ENCODE assay signal across 7 cellular contexts in genomic region chr6:69796081-69796626, GRCh38. TPM values are rescaled to one million over a fixed set of nuclear protein-coding genes. Genes with fewer than 3 reads are reported as not detected.
DNase-seq lines count a peak whose midpoint lies in the region; ATAC-seq, FAIRE-seq and TF ChIP-seq lines count a peak whose summit lies in the region.

No MANE protein-coding gene starts in this region.

- peak overlapping the region; percentile 92 for H3K9ac ChIP-seq in GM23248

- no peaks in the 10 kb centered on the region for H3K9me2 ChIP-seq in GM23248 (ENCODE audit: insufficient read depth)

- H3K27me3 ChIP-seq in GM06990 (replicated peaks; ENCODE audit: control insufficient read depth, insufficient read depth, low read length) (no peaks in the 10 kb centered on the region), GM23248 (replicated peaks; ENCODE audit: insufficient read depth) (no peaks in the 10 kb centered on the region), MG63 (no peaks in the 10 kb centered on the region)

- H3K4me2 ChIP-seq in GM23248 (ENCODE audit: unreplicated experiment): peak overlapping the region; percentile 96

- no peaks in the 10 kb centered on the region for H3F3A ChIP-seq in GM23248 (ENCODE audit: insufficient read depth)

- H3K27ac Mint-ChIP-seq in T-cell: peak overlapping the region; percentile 91 to 93

- DNase-seq in GM06990 (ENCODE audit: extremely low read depth, insufficient read length) (no peak), GM23248 (peak; percentile 62), MG63 (no peak), T-cell (peak in 32 of 34 experiments; percentile 17 to 73 (median 58)), left lobe of liver (ENCODE audit: low spot score) (peak; percentile 69)
- DNase-seq in stimulated activated naive CD4-positive, alpha-beta T cell (lab: John Stamatoyannopoulos, UW): peak in 5 of 6 experiments; percentile 52 to 74 (median 65)

- peaks cover 44% of the 10 kb centered on the region for H3K79me2 ChIP-seq in GM23248 (ENCODE audit: insufficient read depth)

- H3K4me3 Mint-ChIP-seq in T-cell: peak overlapping the region; percentile 89 to 94 (median 93)

- no peaks in the 10 kb centered on the region for H3K27me3 Mint-ChIP-seq in T-cell

- in situ Hi-C loops in GM23248 (cut with MboI): no loop called here

- H3K4me3 ChIP-seq in GM06990 (replicated peaks; ENCODE audit: low read depth, low read length) (peak overlapping the region; percentile 93), GM23248 (peak overlapping the region; percentile 86), MG63 (peak overlapping the region; percentile 67)

- CTCF ChIA-PET in T-cell (lab: Charles Lee): interaction anchor here (0.6 to 2.8 kb wide), 14 partner anchors 11 to 871 kb away, joined by 3 to 34 read pairs (median 4); partner anchors contain the start of genes COL19A1 (in 1 of the 2), FAM135A (in 1 of the 2), SDHAF4 (in 1 of the 2) and SMAP1 (in 1 of the 2)

- no peak for TF ChIP-seq CTCF in GM06990 (IDR thresholded peaks at IDR 0.05; ENCODE audit: insufficient read depth, low read length, poor library complexity, severe bottlenecking)

- WGBS in GM23248 (ENCODE audit: low coverage in 1 of 2, low lambda C conversion rate in 2 of 2, missing lambda C conversion rate in 2 of 2), 2 experiments: 2% methylated on average over 16 to 17 of the region's 19 CpGs

- H3K36me3 ChIP-seq in GM06990 (ENCODE audit: control insufficient read depth, insufficient read depth, low read length): no peaks in the 10 kb centered on the region
- H3K36me3 ChIP-seq in GM23248 (ENCODE audit: low read depth): no peaks in the 10 kb centered on the region
- H3K36me3 ChIP-seq in MG63: no peaks in the 10 kb centered on the region

- no peaks in the 10 kb centered on the region for H3K9me3 Mint-ChIP-seq in T-cell

- H3K27ac ChIP-seq in GM23248: peak overlapping the region; percentile 63

- H2AFZ ChIP-seq in GM23248: peak overlapping the region; percentile 91

- H3K36me3 Mint-ChIP-seq in T-cell: no peaks in the 10 kb centered on the region

- H3K4me1 ChIP-seq in GM23248 (ENCODE audit: insufficient read depth): peaks cover 6% of the 10 kb centered on the region

- ATAC-seq in T-cell (replicated peaks in 1 of 4): peak; percentile 14 to 65 (median 31)
- ATAC-seq in left lobe of liver: peak; percentile 71

- no peaks in the 10 kb centered on the region for H4K20me1 ChIP-seq in GM23248 (ENCODE audit: insufficient read depth)

- H3K4me1 Mint-ChIP-seq in T-cell: peaks cover 55 to 58% (median 57%) of the 10 kb centered on the region in 3 donors

- no peaks in the 10 kb centered on the region for H3K9me3 ChIP-seq in GM23248 (ENCODE audit: low read depth)
- no peaks in the 10 kb centered on the region for H3K9me3 ChIP-seq in MG63

- POLR2A ChIA-PET in T-cell (lab: Charles Lee): interaction anchor here (0.6 to 1.0 kb wide), 7 partner anchors 10 to 1032 kb away, joined by 3 to 13 read pairs (median 5); no protein-coding TSS in a partner anchor

- peak; percentile 38 for FAIRE-seq in colon (lab: Jason Lieb, UNC)

RNA-seq across cellular contexts. Expression of gene LMBRD1, which starts 0.7 kb away (rescaled TPM):
- total RNA-seq in GM23248 (2014; rRNA removed; shearing (Covaris generic)): 30.5 and 36.7 TPM in 2 replicates
- 41.6 and 42.0 TPM in 2 replicates for polyA plus RNA-seq in GM23248 (2016; fragmentation: Nextera tagmentation; extraction: Ambion mirVana)
- 12.8 and 51.6 TPM in 2 replicates for total RNA-seq in MG63 (2014; rRNA removed; shearing (Covaris generic); ENCODE audit: low replicate concordance)
- total RNA-seq in T-cell (10 to 100 TPM; 37.1 to 41.5 (median 37.7) TPM), left lobe of liver (34.0 TPM)

Comparison
In these comparisons a context has a peak if more than half of its experiments do, and no peak if none do; other contexts are left out.
1. DNase-seq: peak in GM23248 (single experiment), T-cell (32 of 34), left lobe of liver (single experiment) and stimulated activated naive CD4-positive, alpha-beta T cell (5 of 6); none in GM06990 (single experiment) and MG63 (single experiment).
2. Peak in every context shown above with its lines, with median percentiles within 50 percentile points of each other: H3K4me3 ChIP-seq.